ENCODE assay signal across 9 cellular contexts in genomic region chr3:3798641-3799113, GRCh38. TPM values are rescaled to one million over a fixed set of nuclear protein-coding genes. Genes with fewer than 3 reads are reported as not detected.
A peak's percentile ranks its signal among the peaks of the same experiment; 100 is the strongest.
DNase-seq lines count a peak whose midpoint lies in the region; ATAC-seq and TF ChIP-seq lines count a peak whose summit lies in the region.
"Had no signal": no experiment of that assay in that cellular context is flagged by ENCODE, and none has a peak within 500 bp of the region (broad histone marks: within the 10 kb centered on the region; RNA-seq: fewer than 3 reads in every experiment).

No MANE protein-coding gene starts in this region.

- 1% methylated on average over 37 of the region's 37 CpGs for WGBS in prostate gland

- H3K27me3 Mint-ChIP-seq in activated T-cell treated with anti-CD3 and anti-CD28 coated beads, Interleukin-2, amount 50 U/mL, for 72 hours (ENCODE audit: low read depth) = peaks cover 46% of the 10 kb centered on the region

- ATAC-seq in HG02981 (IDR thresholded peaks at IDR 0.05; ENCODE audit: unreplicated experiment) (peak; percentile 38), HG02938 (IDR thresholded peaks at IDR 0.05; ENCODE audit: unreplicated experiment) (no peak), GM18511 (IDR thresholded peaks at IDR 0.05; ENCODE audit: unreplicated experiment) (no peak)
- ATAC-seq in activated T-cell treated with anti-CD3 and anti-CD28 coated beads, Interleukin-2, amount 50 U/mL, for 72 hours (replicated peaks in 1 of 2) = peak; percentile 54 to 64

- DNase-seq in activated T-cell treated with anti-CD3 and anti-CD28 coated beads, Interleukin-2, amount 50 U/mL, for 72 hours = peak; percentile 22 to 64
- DNase-seq in right atrium auricular region (ENCODE audit: low spot score) (no peak), prostate gland (ENCODE audit: low spot score) (peak; percentile 9), foreskin melanocyte (no peak)

- TF ChIP-seq POLR2A in prostate gland (IDR thresholded peaks at IDR 0.05) = no peak

- H3K9me3 ChIP-seq in right atrium auricular region = no peaks in the 10 kb centered on the region
- H3K9me3 ChIP-seq in prostate gland = no peaks in the 10 kb centered on the region

- peaks cover 0 to 7% of the 10 kb centered on the region in 2 donors for H3K27me3 ChIP-seq in right atrium auricular region
- no peaks in the 10 kb centered on the region for H3K27me3 ChIP-seq in prostate gland (replicated peaks; ENCODE audit: insufficient read depth)

- H3K36me3 Mint-ChIP-seq in activated T-cell treated with anti-CD3 and anti-CD28 coated beads, Interleukin-2, amount 50 U/mL, for 72 hours (ENCODE audit: insufficient read depth in 2 of 2) = peaks cover 2 to 3% of the 10 kb centered on the region in 2 donors

- H3K9me3 Mint-ChIP-seq in activated T-cell treated with anti-CD3 and anti-CD28 coated beads, Interleukin-2, amount 50 U/mL, for 72 hours = peaks cover 0 to 2% of the 10 kb centered on the region in 2 donors

- no peaks in the 10 kb centered on the region for H3K36me3 ChIP-seq in right atrium auricular region
- no peaks in the 10 kb centered on the region for H3K36me3 ChIP-seq in prostate gland

- H3K4me1 Mint-ChIP-seq in activated T-cell treated with anti-CD3 and anti-CD28 coated beads, Interleukin-2, amount 50 U/mL, for 72 hours (ENCODE audit: low read depth) = peaks cover 26% of the 10 kb centered on the region

- peak overlapping the region; percentile 75 for H3K27ac Mint-ChIP-seq in activated T-cell treated with anti-CD3 and anti-CD28 coated beads, Interleukin-2, amount 50 U/mL, for 72 hours

- peak overlapping the region; percentile 81 to 95 for H3K4me3 Mint-ChIP-seq in activated T-cell treated with anti-CD3 and anti-CD28 coated beads, Interleukin-2, amount 50 U/mL, for 72 hours

- H3K4me3 ChIP-seq in GM08714 (ENCODE audit: low read length) (peak overlapping the region; percentile 21; the same call in 1 of the 2 replicates), right atrium auricular region (peak overlapping the region; percentile 36 to 55), prostate gland (peak overlapping the region; percentile 49 to 52)

- intact Hi-C loops in prostate gland (cut with DNase I) = no loop called here

- H3K4me1 ChIP-seq in right atrium auricular region = peaks cover 0 to 32% of the 10 kb centered on the region in 2 donors
- H3K4me1 ChIP-seq in prostate gland (replicated peaks) = no peaks in the 10 kb centered on the region

- H3K27ac ChIP-seq in right atrium auricular region (no peak overlapping the region), prostate gland (peak overlapping the region; percentile 55 to 75)
- H3K27ac ChIP-seq: epithelial cell of prostate had no signal

- TF ChIP-seq CTCF in right atrium auricular region (IDR thresholded peaks at IDR 0.05) = no peak
- no peak for TF ChIP-seq CTCF in prostate gland (IDR thresholded peaks at IDR 0.05)

RNA-seq across cellular contexts. Expression of gene LRRN1, which starts 0.6 kb away (rescaled TPM):
- 1 to 10 TPM in 1 of 2 donors, under 1 TPM in 1; 0.58 to 2.6 TPM for total RNA-seq in activated T-cell treated with anti-CD3 and anti-CD28 coated beads, Interleukin-2, amount 50 U/mL, for 72 hours
- total RNA-seq in right atrium auricular region (under 1 TPM in 1 of 2 donors, not detected in 1; 0.24 TPM), prostate gland (10 to 100 TPM; 11.0 to 58.4 TPM)

Comparison
In these comparisons a context has a peak if more than half of its experiments do, and no peak if none do; other contexts are left out.
1. ATAC-seq: peak in HG02981 (single experiment) and activated T-cell treated with anti-CD3 and anti-CD28 coated beads, Interleukin-2, amount 50 U/mL, for 72 hours (2 of 2); none in HG02938 (single experiment) and GM18511 (single experiment).
2. DNase-seq: peak in activated T-cell treated with anti-CD3 and anti-CD28 coated beads, Interleukin-2, amount 50 U/mL, for 72 hours (2 of 2) and prostate gland (single experiment); none in right atrium auricular region (single experiment) and foreskin melanocyte (single experiment).
3. H3K27ac ChIP-seq: peak in prostate gland (2 of 2); none in right atrium auricular region (0 of 2).
4. Peak in every context shown above with its lines, with median percentiles within 50 percentile points of each other: H3K4me3 ChIP-seq.